In the genomic region with DNA sequence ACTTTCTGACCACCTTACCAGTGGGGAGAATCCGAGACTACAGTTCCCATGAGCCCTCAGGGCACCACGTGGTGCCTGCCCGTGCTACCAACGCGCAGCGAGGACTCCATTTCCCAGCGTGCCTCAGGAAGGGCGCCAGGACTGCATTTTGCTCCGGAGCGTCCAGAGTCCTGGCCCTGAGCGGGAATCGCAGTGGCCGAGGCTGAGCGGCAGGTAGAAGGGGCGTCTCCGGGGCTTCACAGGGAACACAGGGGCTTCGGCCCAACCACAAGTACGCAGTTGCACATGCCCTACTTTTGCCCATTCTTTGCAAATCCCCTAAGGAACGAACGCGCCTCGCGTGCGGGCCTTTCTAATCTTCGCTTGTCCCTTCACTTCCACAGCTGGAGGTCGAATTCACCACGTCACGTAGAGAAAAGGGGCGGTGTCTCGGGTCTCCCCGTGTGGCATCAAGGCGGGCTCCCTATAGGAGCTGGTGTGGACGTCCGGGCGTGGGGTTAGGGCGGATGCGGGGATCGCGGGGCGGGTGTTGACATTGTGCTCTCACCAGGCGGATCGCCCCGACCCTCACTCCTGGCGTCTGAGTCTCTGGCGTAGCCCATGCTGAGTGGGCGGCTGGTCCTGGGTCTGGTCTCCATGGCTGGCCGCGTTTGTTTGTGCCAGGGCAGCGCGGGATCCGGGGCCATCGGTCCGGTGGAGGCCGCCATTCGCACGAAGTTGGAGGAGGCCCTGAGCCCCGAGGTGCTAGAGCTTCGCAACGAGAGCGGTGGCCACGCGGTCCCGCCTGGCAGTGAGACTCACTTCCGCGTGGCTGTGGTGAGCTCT, we compare ENCODE assay signal across 1 cellular context.
A peak's percentile ranks its signal among the peaks of the same experiment; 100 is the strongest.
TF ChIP-seq lines count a peak whose summit lies in the region.

A gene with protein sequence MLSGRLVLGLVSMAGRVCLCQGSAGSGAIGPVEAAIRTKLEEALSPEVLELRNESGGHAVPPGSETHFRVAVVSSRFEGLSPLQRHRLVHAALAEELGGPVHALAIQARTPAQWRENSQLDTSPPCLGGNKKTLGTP (plus strand): TSS at position 109 of the 825 bp plus-strand sequence. CDS start 492 bp downstream, at position 601.

TF ChIP-seq in HEK293, 187 proteins besides CTCF, POLR2A, EP300 and RAD21 (continued from another document):
- TF ChIP-seq PRDM6 (tag by site-specific recombination; IDR thresholded peaks at IDR 0.05): no peak
- peak; percentile 71 for TF ChIP-seq ZBTB8A (tag by site-specific recombination; IDR thresholded peaks at IDR 0.05)
- TF ChIP-seq SP3 (tag by site-specific recombination; IDR thresholded peaks at IDR 0.05): peak; percentile 79
- no peak for TF ChIP-seq ZNF274 (IDR thresholded peaks at IDR 0.05; ENCODE audit: low read length)
- TF ChIP-seq ZNF274 (tag by site-specific recombination; IDR thresholded peaks at IDR 0.05; ENCODE audit: borderline replicate concordance): no peak
- TF ChIP-seq ZNF623 (tag by site-specific recombination; IDR thresholded peaks at IDR 0.05): 0 out of 2 replicates have a peak, but pooled peaks have one; percentile 6
- 0 out of 2 replicates have a peak, but pooled peaks have one; percentile 24 for TF ChIP-seq MZF1 (tag by site-specific recombination; IDR thresholded peaks at IDR 0.05; ENCODE audit: borderline replicate concordance)
- TF ChIP-seq ZBTB48 (tag by site-specific recombination; IDR thresholded peaks at IDR 0.05): 0 out of 2 replicates have a peak, but pooled peaks have one; percentile 19
- peak; percentile 98 for TF ChIP-seq ZNF600 (tag by site-specific recombination; IDR thresholded peaks at IDR 0.05)
- TF ChIP-seq, protein P1, sequence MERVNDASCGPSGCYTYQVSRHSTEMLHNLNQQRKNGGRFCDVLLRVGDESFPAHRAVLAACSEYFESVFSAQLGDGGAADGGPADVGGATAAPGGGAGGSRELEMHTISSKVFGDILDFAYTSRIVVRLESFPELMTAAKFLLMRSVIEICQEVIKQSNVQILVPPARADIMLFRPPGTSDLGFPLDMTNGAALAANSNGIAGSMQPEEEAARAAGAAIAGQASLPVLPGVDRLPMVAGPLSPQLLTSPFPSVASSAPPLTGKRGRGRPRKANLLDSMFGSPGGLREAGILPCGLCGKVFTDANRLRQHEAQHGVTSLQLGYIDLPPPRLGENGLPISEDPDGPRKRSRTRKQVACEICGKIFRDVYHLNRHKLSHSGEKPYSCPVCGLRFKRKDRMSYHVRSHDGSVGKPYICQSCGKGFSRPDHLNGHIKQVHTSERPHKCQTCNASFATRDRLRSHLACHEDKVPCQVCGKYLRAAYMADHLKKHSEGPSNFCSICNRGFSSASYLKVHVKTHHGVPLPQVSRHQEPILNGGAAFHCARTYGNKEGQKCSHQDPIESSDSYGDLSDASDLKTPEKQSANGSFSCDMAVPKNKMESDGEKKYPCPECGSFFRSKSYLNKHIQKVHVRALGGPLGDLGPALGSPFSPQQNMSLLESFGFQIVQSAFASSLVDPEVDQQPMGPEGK (tag by site-specific recombination; IDR thresholded peaks at IDR 0.05): 0 out of 2 replicates have a peak, but pooled peaks have one; percentile 21
- TF ChIP-seq IKZF3 (tag by site-specific recombination; IDR thresholded peaks at IDR 0.05): peak; percentile 58; the same call in 1 of the 2 replicates
- TF ChIP-seq KLF16 (tag by site-specific recombination; IDR thresholded peaks at IDR 0.05): peak; percentile 49
- peak; percentile 98 for TF ChIP-seq ZXDB (tag by site-specific recombination; IDR thresholded peaks at IDR 0.05)
- peak; percentile 76; the same call in 1 of the 2 replicates for TF ChIP-seq ZNF324 (tag by site-specific recombination; IDR thresholded peaks at IDR 0.05)
- TF ChIP-seq ZNF184 (tag by site-specific recombination; IDR thresholded peaks at IDR 0.05): no peak; the same call in 1 of the 2 replicates
- peak; percentile 28; the same call in 1 of the 2 replicates for TF ChIP-seq KLF17 (tag by site-specific recombination; IDR thresholded peaks at IDR 0.05)
- TF ChIP-seq ZIC2 (tag by site-specific recombination; IDR thresholded peaks at IDR 0.05): peak; percentile 58; the same call in 1 of the 2 replicates
- TF ChIP-seq ZNF24 (tag by site-specific recombination; IDR thresholded peaks at IDR 0.05): 0 out of 2 replicates have a peak, but pooled peaks have one; percentile 68
- TF ChIP-seq KLF10 (tag by site-specific recombination; IDR thresholded peaks at IDR 0.05): peak; percentile 63; the same call in 1 of the 2 replicates
- TF ChIP-seq SCRT2 (tag by site-specific recombination; IDR thresholded peaks at IDR 0.05): peak; percentile 38; the same call in 1 of the 2 replicates
- TF ChIP-seq PRDM1 (tag by site-specific recombination; IDR thresholded peaks at IDR 0.05): 0 out of 2 replicates have a peak, but pooled peaks have one; percentile 12
